Comparison of ENCODE assay signal across 1 cellular context in the genomic region with DNA sequence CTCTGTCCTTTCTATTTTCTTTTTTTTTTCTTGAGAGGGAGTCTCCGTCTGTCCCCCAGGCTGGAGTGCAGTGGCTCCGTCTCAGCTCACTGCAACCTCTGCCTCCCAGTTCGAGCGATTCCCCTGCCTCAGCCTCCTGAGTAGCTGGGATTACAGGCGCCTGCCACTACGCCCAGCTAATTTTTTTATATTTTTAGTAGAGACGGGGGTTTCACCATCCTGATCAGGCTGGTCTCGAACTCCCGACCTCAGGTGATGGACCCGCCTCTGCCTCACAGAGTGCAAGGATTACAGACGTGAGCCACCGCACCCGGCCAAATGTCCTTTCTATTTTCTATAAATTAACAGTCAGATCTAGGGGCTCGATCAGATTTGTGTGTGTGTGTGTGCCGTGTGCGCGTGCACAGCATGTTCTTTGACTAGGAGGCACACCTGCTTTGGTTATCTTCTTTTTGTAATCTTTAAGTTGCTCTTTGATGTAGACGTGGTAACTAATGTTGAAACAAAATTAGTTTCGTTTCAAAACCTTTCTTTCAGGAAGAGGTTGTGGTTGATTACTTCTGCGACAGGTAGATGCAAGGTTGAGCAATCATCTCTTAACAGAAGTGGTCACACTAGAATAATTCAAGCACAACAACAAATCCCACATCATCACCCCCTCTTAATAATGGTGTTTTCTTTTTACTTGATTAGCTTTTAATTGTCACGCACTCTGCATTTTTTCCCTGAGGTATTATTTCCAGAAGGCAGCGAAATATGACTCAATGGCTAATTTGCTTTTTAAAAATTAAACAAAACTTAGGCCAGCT.
TF ChIP-seq lines count a peak whose summit lies in the region.

No MANE protein-coding gene starts in this region.

TF ChIP-seq in WTC11, 78 proteins besides CTCF, POLR2A, EP300 and RAD21 (continued from another document):
- TF ChIP-seq ZNF281 (CRISPR knock-in tag; IDR thresholded peaks at IDR 0.05) (no peak), TEAD1 (CRISPR knock-in tag; IDR thresholded peaks at IDR 0.05) (no peak), ETV6 (CRISPR knock-in tag; IDR thresholded peaks at IDR 0.05) (no peak), PRDM15 (CRISPR knock-in tag; IDR thresholded peaks at IDR 0.05) (no peak), MAX (CRISPR knock-in tag; IDR thresholded peaks at IDR 0.05) (no peak), AR (CRISPR knock-in tag; IDR thresholded peaks at IDR 0.05) (no peak), IRF2 (CRISPR knock-in tag; IDR thresholded peaks at IDR 0.05; ENCODE audit: borderline replicate concordance, low read depth) (no peak), ELF4 (CRISPR knock-in tag; IDR thresholded peaks at IDR 0.05; ENCODE audit: low read depth) (no peak)
